In the genomic region with DNA sequence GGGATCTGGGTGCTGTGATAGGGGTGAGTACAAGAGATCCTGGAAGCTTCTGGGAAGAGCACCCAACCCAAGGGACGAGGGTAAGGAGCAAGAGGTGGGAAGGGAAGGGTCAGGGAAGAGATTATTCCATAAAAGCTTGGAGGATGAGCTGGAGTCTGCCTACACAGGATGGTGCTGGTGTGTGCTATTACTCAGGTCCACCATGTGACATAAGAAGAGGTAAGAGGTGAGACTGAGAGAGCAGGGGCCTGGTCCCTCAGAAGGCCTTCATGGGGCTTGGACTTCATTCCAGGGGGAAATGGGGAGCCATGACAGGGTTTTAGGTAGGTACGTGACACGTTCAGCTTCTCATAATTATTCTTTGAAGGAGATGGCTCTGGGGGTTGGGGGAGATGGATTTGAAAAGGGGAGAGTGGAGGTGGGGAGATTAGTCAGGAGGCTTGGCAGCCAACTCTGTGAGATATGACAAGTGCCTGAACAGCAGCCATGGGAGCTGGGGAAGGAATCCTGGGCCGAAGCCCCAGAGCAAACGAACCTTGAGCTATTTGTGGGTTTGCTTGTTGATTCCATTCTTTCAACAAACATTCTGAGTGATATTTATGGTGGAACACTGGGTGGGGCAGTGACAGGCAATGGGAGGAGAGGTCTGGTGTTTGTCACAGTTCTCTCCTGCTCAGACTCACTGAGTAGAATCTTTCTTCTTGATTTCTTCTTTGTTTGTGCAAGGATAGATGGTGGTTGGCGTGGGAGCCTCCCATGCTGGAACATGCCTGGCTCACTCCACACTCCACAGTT, we compare ENCODE assay signal across 21 cellular contexts. TPM values are rescaled to one million over a fixed set of nuclear protein-coding genes. Genes with fewer than 3 reads are reported as not detected.
DNase-seq lines count a peak whose midpoint lies in the region; ATAC-seq and TF ChIP-seq lines count a peak whose summit lies in the region.
"Had no signal": no experiment of that assay in that cellular context is flagged by ENCODE, and none has a peak within 500 bp of the region (broad histone marks: within the 10 kb centered on the region; RNA-seq: fewer than 3 reads in every experiment).

No MANE protein-coding gene starts in this region.

- H3K27ac ChIP-seq in rectal smooth muscle tissue (ENCODE audit: low read depth, low read length) (peak overlapping the region; percentile 34), lower lobe of right lung (no peak overlapping the region), endodermal cell (ENCODE audit: low read depth, low read length) (no peak overlapping the region)
- H3K27ac ChIP-seq: KMS-11, RWPE1, SJCRH30 had no signal

- no peaks in the 10 kb centered on the region for H3K36me3 Mint-ChIP-seq in endodermal cell (ENCODE audit: low read depth)
- no peaks in the 10 kb centered on the region for H3K36me3 Mint-ChIP-seq in activated CD8-positive, alpha-beta T cell treated with anti-CD3 and anti-CD28 coated beads, Interleukin-2, amount 10 ng/mL, durations not matched to agents 7 days and 5 days (ENCODE audit: low read depth)
- H3K36me3 Mint-ChIP-seq: CD4-positive, CD25-positive, alpha-beta regulatory T cell had no signal

- CTCF ChIA-PET in activated CD8-positive, alpha-beta T cell treated with anti-CD3 and anti-CD28 coated beads, Interleukin-2, amount 10 ng/mL, durations not matched to agents 7 days and 5 days (lab: Charles Lee): no interaction called here

- DNase-seq in Right ventricle myocardium superior (peak; percentile 60), left ventricle myocardium superior (peak; percentile 66), lower lobe of right lung (no peak), endodermal cell (no peak), SIG-M5 (lab: John Stamatoyannopoulos, UW) (no peak)
- DNase-seq in activated CD8-positive, alpha-beta T cell treated with anti-CD3 and anti-CD28 coated beads, Interleukin-2, amount 10 ng/mL, durations not matched to agents 7 days and 5 days: no peak
- DNase-seq: CD4-positive, CD25-positive, alpha-beta regulatory T cell; COR-L47; DMS79 treated with DMSO at 0.1 percent for 48 hours; IMR-90; NCI-H1105; NCI-H146; NCI-H2029; NCI-H345; NCI-H524; NCI-H774; NK-92 treated with Interleukin-12 subunit alpha and Interleukin-12 subunit beta, amount 100 ng/mL, for 24 hours; SJCRH30 had no signal

- POLR2A ChIA-PET in activated CD8-positive, alpha-beta T cell treated with anti-CD3 and anti-CD28 coated beads, Interleukin-2, amount 10 ng/mL, durations not matched to agents 7 days and 5 days (lab: Charles Lee): no interaction called here

- ATAC-seq in Right ventricle myocardium superior (ENCODE audit: poor library complexity) (peak; percentile 95), left ventricle myocardium superior (peak; percentile 97), lower lobe of right lung (no peak)
- no peak for ATAC-seq in activated CD8-positive, alpha-beta T cell treated with anti-CD3 and anti-CD28 coated beads, Interleukin-2, amount 10 ng/mL, durations not matched to agents 7 days and 5 days

- H3K9ac ChIP-seq in rectal smooth muscle tissue (ENCODE audit: low read length) (no peak overlapping the region), endodermal cell (ENCODE audit: extremely low read depth, low read length, poor library complexity, severe bottlenecking) (no peak overlapping the region)
- H3K9ac ChIP-seq: KMS-11 had no signal

- no peaks in the 10 kb centered on the region for H3K9me3 Mint-ChIP-seq in endodermal cell
- H3K9me3 Mint-ChIP-seq in activated CD8-positive, alpha-beta T cell treated with anti-CD3 and anti-CD28 coated beads, Interleukin-2, amount 10 ng/mL, durations not matched to agents 7 days and 5 days (ENCODE audit: insufficient read depth): no peaks in the 10 kb centered on the region

- TF ChIP-seq CTCF in lower lobe of right lung (IDR thresholded peaks at IDR 0.05) (no peak), endodermal cell (conservative IDR thresholded peaks at IDR 0.05) (no peak)

- intact Hi-C loops in Right ventricle myocardium superior (cut with DNase I): no loop called here
- intact Hi-C loops in left ventricle myocardium superior (cut with micrococcal nuclease): no loop called here
- intact Hi-C loops in lower lobe of right lung (cut with DNase I): no loop called here

- WGBS in endodermal cell (ENCODE audit: insufficient coverage in 1 of 2, insufficient read length in 1 of 2), 2 experiments: 78 to 92% methylated on average over 1 to 6 of the region's 6 CpGs

- H3K27me3 ChIP-seq in rectal smooth muscle tissue (ENCODE audit: control insufficient read depth, insufficient read depth, low read length) (no peaks in the 10 kb centered on the region), lower lobe of right lung (ENCODE audit: low read depth) (peaks cover 5% of the 10 kb centered on the region), endodermal cell (ENCODE audit: control insufficient read depth, insufficient read depth, low read length, poor library complexity, severe bottlenecking) (no peaks in the 10 kb centered on the region)
- H3K27me3 ChIP-seq: SJCRH30 had no signal

- no peak overlapping the region for H3K4me3 Mint-ChIP-seq in endodermal cell
- H3K4me3 Mint-ChIP-seq in activated CD8-positive, alpha-beta T cell treated with anti-CD3 and anti-CD28 coated beads, Interleukin-2, amount 10 ng/mL, durations not matched to agents 7 days and 5 days: no peak overlapping the region
- H3K4me3 Mint-ChIP-seq: CD4-positive, CD25-positive, alpha-beta regulatory T cell had no signal

- H3K27me3 Mint-ChIP-seq in endodermal cell (ENCODE audit: insufficient read depth): peaks cover 59% of the 10 kb centered on the region
- peaks cover 12% of the 10 kb centered on the region for H3K27me3 Mint-ChIP-seq in activated CD8-positive, alpha-beta T cell treated with anti-CD3 and anti-CD28 coated beads, Interleukin-2, amount 10 ng/mL, durations not matched to agents 7 days and 5 days (ENCODE audit: low read depth)

- H3K27ac Mint-ChIP-seq in endodermal cell: no peak overlapping the region
- no peak overlapping the region for H3K27ac Mint-ChIP-seq in activated CD8-positive, alpha-beta T cell treated with anti-CD3 and anti-CD28 coated beads, Interleukin-2, amount 10 ng/mL, durations not matched to agents 7 days and 5 days
- H3K27ac Mint-ChIP-seq: CD4-positive, CD25-positive, alpha-beta regulatory T cell had no signal

- H3K9me3 ChIP-seq in lower lobe of right lung (no peaks in the 10 kb centered on the region), endodermal cell (ENCODE audit: control insufficient read depth, low read length) (no peaks in the 10 kb centered on the region)
- H3K9me3 ChIP-seq: SJCRH30 had no signal

- H3K4me1 Mint-ChIP-seq in endodermal cell: peaks cover 2% of the 10 kb centered on the region
- no peaks in the 10 kb centered on the region for H3K4me1 Mint-ChIP-seq in activated CD8-positive, alpha-beta T cell treated with anti-CD3 and anti-CD28 coated beads, Interleukin-2, amount 10 ng/mL, durations not matched to agents 7 days and 5 days (ENCODE audit: low read depth)
- H3K4me1 Mint-ChIP-seq: CD4-positive, CD25-positive, alpha-beta regulatory T cell had no signal

- H3K36me3 ChIP-seq in rectal smooth muscle tissue (ENCODE audit: control insufficient read depth, insufficient read depth, low read length): no peaks in the 10 kb centered on the region
- H3K36me3 ChIP-seq in lower lobe of right lung: no peaks in the 10 kb centered on the region
- no peaks in the 10 kb centered on the region for H3K36me3 ChIP-seq in endodermal cell (ENCODE audit: control insufficient read depth, insufficient read depth, low read length)
- H3K36me3 ChIP-seq: SJCRH30 had no signal

- peaks cover 6% of the 10 kb centered on the region for H3K4me1 ChIP-seq in rectal smooth muscle tissue (ENCODE audit: control insufficient read depth, insufficient read depth, low read length)
- no peaks in the 10 kb centered on the region for H3K4me1 ChIP-seq in lower lobe of right lung
- H3K4me1 ChIP-seq in endodermal cell (ENCODE audit: control insufficient read depth, insufficient read depth, low read length): no peaks in the 10 kb centered on the region
- H3K4me1 ChIP-seq: SJCRH30 had no signal

- H3K4me3 ChIP-seq in rectal smooth muscle tissue (ENCODE audit: low read length): no peak overlapping the region
- H3K4me3 ChIP-seq in lower lobe of right lung: no peak overlapping the region
- no peak overlapping the region for H3K4me3 ChIP-seq in endodermal cell (ENCODE audit: low read length)
- H3K4me3 ChIP-seq: SJCRH30 had no signal

RNA-seq across cellular contexts. Expression of a gene that starts 11.2 kb away (rescaled TPM):
- total RNA-seq in Right ventricle myocardium superior (226 TPM), left ventricle myocardium superior (244 TPM), lower lobe of right lung (3.5 TPM), endodermal cell (1 to 10 TPM; 1.6 to 2.9 TPM)
- polyA plus RNA-seq in endodermal cell (2013, experiment 1 of 2): 80.8 TPM
- polyA plus RNA-seq in endodermal cell (2013, experiment 2 of 2): 75.8 TPM
- total RNA-seq in activated CD8-positive, alpha-beta T cell treated with anti-CD3 and anti-CD28 coated beads, Interleukin-2, amount 10 ng/mL, durations not matched to agents 7 days and 5 days: 1 to 10 TPM; 1.4 to 1.8 TPM

Comparison
In these comparisons a context has a peak if more than half of its experiments do, and no peak if none do; other contexts are left out.
1. ATAC-seq: peak in Right ventricle myocardium superior (single experiment) and left ventricle myocardium superior (single experiment); none in lower lobe of right lung (0 of 2) and activated CD8-positive, alpha-beta T cell treated with anti-CD3 and anti-CD28 coated beads, Interleukin-2, amount 10 ng/mL, durations not matched to agents 7 days and 5 days (single experiment).
2. DNase-seq: peak in Right ventricle myocardium superior (single experiment) and left ventricle myocardium superior (single experiment); none in lower lobe of right lung (single experiment), endodermal cell (single experiment), SIG-M5 (single experiment) and activated CD8-positive, alpha-beta T cell treated with anti-CD3 and anti-CD28 coated beads, Interleukin-2, amount 10 ng/mL, durations not matched to agents 7 days and 5 days (single experiment).
3. RNA of a gene that starts 11.2 kb away (total RNA-seq): 244 TPM in left ventricle myocardium superior (single experiment) and 226 TPM in Right ventricle myocardium superior (single experiment); 3.5 TPM in lower lobe of right lung (single experiment), 1.6 to 2.9 TPM in endodermal cell and 1.4 to 1.8 TPM in activated CD8-positive, alpha-beta T cell treated with anti-CD3 and anti-CD28 coated beads, Interleukin-2, amount 10 ng/mL, durations not matched to agents 7 days and 5 days; every median in the first group is over 10 times any median in the second.